In the genomic region with DNA sequence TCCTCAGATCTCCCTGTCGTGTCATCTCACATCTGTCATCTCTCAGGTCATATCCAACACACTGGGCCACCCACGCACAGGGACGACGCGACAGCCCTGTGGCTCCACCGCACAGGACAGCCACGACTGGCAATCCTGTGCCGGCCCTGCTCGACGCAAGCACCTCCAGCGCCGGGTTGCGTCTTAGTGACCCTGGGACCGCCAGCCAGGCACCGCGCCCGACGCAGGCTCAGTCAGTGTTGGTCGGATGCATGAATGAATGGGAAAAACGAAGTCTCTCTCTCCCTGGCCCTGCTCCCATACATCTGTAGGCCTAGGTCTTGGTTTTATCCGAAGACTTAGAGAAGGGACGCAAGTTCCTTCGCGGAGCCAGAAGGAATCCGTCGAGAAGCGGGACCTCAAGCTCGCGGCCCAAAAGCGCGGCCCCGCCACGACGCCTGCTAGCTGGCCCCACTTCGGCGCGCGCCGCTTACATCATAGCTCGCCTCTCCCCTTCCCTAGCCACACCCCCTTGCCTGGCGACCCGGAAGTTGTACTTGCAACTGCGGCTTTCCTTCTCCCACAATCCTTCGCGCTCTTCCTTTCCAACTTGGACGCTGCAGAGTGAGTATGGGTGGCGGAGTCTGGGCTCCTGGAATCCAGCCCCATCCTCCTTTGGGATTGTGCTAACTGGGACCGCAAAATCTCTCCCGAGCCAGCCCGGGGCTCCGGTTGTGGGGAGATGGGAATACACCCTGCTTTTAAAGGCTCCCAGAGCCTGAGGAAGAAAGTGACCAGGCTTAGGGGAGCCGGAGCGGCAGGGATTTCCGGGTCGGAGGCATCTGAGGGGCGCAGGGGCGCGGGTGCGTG, we compare ENCODE assay signal across 1 cellular context.
TF ChIP-seq lines count a peak whose summit lies in the region.

A gene (plus strand): TSS at position 577 of the 849 bp plus-strand sequence. CDS start 413 bp downstream, outside the sequence.

TF ChIP-seq in K562, 482 proteins besides CTCF, POLR2A, EP300 and RAD21 (continued from another document and continues in another):
- peak; percentile 54; the same call in 1 of the 2 replicates for TF ChIP-seq JUND (IDR thresholded peaks at IDR 0.05; ENCODE audit: borderline replicate concordance, low read depth, low read length)
- peak; percentile 74; the same call in 2 of the 3 replicates for TF ChIP-seq JUND (tag; IDR thresholded peaks at IDR 0.05; ENCODE audit: borderline replicate concordance, low read depth, low read length)
- peak; percentile 76 for TF ChIP-seq HCFC1 (IDR thresholded peaks at IDR 0.05; ENCODE audit: low read depth, low read length)
- TF ChIP-seq SRSF7 (optimal IDR thresholded peaks at IDR 0.05; ENCODE audit: low read depth, low read length) = no peak
- no peak for TF ChIP-seq PHTF2 (CRISPR knock-in tag; IDR thresholded peaks at IDR 0.05)
- TF ChIP-seq, protein P1, sequence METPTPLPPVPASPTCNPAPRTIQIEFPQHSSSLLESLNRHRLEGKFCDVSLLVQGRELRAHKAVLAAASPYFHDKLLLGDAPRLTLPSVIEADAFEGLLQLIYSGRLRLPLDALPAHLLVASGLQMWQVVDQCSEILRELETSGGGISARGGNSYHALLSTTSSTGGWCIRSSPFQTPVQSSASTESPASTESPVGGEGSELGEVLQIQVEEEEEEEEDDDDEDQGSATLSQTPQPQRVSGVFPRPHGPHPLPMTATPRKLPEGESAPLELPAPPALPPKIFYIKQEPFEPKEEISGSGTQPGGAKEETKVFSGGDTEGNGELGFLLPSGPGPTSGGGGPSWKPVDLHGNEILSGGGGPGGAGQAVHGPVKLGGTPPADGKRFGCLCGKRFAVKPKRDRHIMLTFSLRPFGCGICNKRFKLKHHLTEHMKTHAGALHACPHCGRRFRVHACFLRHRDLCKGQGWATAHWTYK (CRISPR knock-in tag; IDR thresholded peaks at IDR 0.05) = peak; percentile 69; the same call in 1 of the 2 replicates
- peak; percentile 99 for TF ChIP-seq ZNF232 (CRISPR knock-in tag; IDR thresholded peaks at IDR 0.05)
- TF ChIP-seq TGIF2 (CRISPR knock-in tag; IDR thresholded peaks at IDR 0.05) = peak; percentile 98
- TF ChIP-seq RNF2 (IDR thresholded peaks at IDR 0.05) = peak; percentile 99
- TF ChIP-seq POLR3G (IDR thresholded peaks at IDR 0.05; ENCODE audit: extremely low read depth, insufficient read length, insufficient replicate concordance) = no peak
- 0 out of 2 replicates have a peak, but pooled peaks have one; percentile 10 for TF ChIP-seq ZNF324 (CRISPR knock-in tag; IDR thresholded peaks at IDR 0.05)
- TF ChIP-seq BDP1 (IDR thresholded peaks at IDR 0.05; ENCODE audit: insufficient read depth, insufficient read length) = no peak
- TF ChIP-seq, protein P2, sequence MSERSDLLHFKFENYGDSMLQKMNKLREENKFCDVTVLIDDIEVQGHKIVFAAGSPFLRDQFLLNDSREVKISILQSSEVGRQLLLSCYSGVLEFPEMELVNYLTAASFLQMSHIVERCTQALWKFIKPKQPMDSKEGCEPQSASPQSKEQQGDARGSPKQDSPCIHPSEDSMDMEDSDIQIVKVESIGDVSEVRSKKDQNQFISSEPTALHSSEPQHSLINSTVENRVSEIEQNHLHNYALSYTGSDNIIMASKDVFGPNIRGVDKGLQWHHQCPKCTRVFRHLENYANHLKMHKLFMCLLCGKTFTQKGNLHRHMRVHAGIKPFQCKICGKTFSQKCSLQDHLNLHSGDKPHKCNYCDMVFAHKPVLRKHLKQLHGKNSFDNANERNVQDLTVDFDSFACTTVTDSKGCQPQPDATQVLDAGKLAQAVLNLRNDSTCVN (CRISPR knock-in tag; IDR thresholded peaks at IDR 0.05) = no peak
- TF ChIP-seq SIRT6 (IDR thresholded peaks at IDR 0.05; ENCODE audit: low read depth, low read length) = no peak
- TF ChIP-seq, protein P3, sequence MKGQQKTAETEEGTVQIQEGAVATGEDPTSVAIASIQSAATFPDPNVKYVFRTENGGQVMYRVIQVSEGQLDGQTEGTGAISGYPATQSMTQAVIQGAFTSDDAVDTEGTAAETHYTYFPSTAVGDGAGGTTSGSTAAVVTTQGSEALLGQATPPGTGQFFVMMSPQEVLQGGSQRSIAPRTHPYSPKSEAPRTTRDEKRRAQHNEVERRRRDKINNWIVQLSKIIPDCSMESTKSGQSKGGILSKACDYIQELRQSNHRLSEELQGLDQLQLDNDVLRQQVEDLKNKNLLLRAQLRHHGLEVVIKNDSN (CRISPR knock-in tag; IDR thresholded peaks at IDR 0.05) = peak; percentile 78
- no peak for TF ChIP-seq CBFA2T2 (conservative IDR thresholded peaks at IDR 0.05)
- 0 out of 4 replicates have a peak, but pooled peaks of 1 of the 2 experiments have one; percentile 49 for TF ChIP-seq CSDE1 (IDR thresholded peaks at IDR 0.05)
- TF ChIP-seq HMG20A (CRISPR knock-in tag; conservative IDR thresholded peaks at IDR 0.05) = no peak
- TF ChIP-seq, protein P4, sequence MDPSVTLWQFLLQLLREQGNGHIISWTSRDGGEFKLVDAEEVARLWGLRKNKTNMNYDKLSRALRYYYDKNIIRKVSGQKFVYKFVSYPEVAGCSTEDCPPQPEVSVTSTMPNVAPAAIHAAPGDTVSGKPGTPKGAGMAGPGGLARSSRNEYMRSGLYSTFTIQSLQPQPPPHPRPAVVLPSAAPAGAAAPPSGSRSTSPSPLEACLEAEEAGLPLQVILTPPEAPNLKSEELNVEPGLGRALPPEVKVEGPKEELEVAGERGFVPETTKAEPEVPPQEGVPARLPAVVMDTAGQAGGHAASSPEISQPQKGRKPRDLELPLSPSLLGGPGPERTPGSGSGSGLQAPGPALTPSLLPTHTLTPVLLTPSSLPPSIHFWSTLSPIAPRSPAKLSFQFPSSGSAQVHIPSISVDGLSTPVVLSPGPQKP (CRISPR knock-in tag; IDR thresholded peaks at IDR 0.05) = peak; percentile 96
- TF ChIP-seq DDX20 (tag; IDR thresholded peaks at IDR 0.05; ENCODE audit: low read depth) = no peak
- peak; percentile 64; the same call in 1 of the 2 replicates for TF ChIP-seq KHSRP (IDR thresholded peaks at IDR 0.05)
- TF ChIP-seq KLF1 (tag; IDR thresholded peaks at IDR 0.05) = 0 out of 2 replicates have a peak, but pooled peaks have one; percentile 25
- no peak for TF ChIP-seq XRCC3 (IDR thresholded peaks at IDR 0.05)
- TF ChIP-seq HMGN3 (IDR thresholded peaks at IDR 0.05; ENCODE audit: borderline replicate concordance, extremely low read depth, insufficient read length, low read depth, low read length) = peak; percentile 32
- TF ChIP-seq, protein P5, sequence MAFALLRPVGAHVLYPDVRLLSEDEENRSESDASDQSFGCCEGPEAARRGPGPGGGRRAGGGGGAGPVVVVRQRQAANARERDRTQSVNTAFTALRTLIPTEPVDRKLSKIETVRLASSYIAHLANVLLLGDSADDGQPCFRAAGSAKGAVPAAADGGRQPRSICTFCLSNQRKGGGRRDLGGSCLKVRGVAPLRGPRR (CRISPR knock-in tag; IDR thresholded peaks at IDR 0.05) = no peak
- TF ChIP-seq BRF1 (IDR thresholded peaks at IDR 0.05; ENCODE audit: borderline replicate concordance, extremely low read depth, insufficient read length) = no peak
- peak; percentile 100 for TF ChIP-seq LCOR (CRISPR knock-in tag; IDR thresholded peaks at IDR 0.05)
- TF ChIP-seq, protein P6, sequence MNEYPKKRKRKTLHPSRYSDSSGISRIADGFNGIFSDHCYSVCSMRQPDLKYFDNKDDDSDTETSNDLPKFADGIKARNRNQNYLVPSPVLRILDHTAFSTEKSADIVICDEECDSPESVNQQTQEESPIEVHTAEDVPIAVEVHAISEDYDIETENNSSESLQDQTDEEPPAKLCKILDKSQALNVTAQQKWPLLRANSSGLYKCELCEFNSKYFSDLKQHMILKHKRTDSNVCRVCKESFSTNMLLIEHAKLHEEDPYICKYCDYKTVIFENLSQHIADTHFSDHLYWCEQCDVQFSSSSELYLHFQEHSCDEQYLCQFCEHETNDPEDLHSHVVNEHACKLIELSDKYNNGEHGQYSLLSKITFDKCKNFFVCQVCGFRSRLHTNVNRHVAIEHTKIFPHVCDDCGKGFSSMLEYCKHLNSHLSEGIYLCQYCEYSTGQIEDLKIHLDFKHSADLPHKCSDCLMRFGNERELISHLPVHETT (CRISPR knock-in tag; conservative IDR thresholded peaks at IDR 0.05 in 1 of 2, IDR thresholded peaks at IDR 0.05 in 1 of 2) = peak in 1 of 2 experiments; percentile 83; a peak in 2 of 4 replicates
- TF ChIP-seq TARDBP (IDR thresholded peaks at IDR 0.05) = no peak; the same call in 1 of the 2 replicates
- no peak for TF ChIP-seq ZNF57 (CRISPR knock-in tag; IDR thresholded peaks at IDR 0.05)
- TF ChIP-seq NCOR1 (IDR thresholded peaks at IDR 0.05) = peak; percentile 40; the same call in 1 of the 2 replicates
- peak; percentile 28 for TF ChIP-seq FOXJ2 (tag; IDR thresholded peaks at IDR 0.05)
- TF ChIP-seq, protein P7, sequence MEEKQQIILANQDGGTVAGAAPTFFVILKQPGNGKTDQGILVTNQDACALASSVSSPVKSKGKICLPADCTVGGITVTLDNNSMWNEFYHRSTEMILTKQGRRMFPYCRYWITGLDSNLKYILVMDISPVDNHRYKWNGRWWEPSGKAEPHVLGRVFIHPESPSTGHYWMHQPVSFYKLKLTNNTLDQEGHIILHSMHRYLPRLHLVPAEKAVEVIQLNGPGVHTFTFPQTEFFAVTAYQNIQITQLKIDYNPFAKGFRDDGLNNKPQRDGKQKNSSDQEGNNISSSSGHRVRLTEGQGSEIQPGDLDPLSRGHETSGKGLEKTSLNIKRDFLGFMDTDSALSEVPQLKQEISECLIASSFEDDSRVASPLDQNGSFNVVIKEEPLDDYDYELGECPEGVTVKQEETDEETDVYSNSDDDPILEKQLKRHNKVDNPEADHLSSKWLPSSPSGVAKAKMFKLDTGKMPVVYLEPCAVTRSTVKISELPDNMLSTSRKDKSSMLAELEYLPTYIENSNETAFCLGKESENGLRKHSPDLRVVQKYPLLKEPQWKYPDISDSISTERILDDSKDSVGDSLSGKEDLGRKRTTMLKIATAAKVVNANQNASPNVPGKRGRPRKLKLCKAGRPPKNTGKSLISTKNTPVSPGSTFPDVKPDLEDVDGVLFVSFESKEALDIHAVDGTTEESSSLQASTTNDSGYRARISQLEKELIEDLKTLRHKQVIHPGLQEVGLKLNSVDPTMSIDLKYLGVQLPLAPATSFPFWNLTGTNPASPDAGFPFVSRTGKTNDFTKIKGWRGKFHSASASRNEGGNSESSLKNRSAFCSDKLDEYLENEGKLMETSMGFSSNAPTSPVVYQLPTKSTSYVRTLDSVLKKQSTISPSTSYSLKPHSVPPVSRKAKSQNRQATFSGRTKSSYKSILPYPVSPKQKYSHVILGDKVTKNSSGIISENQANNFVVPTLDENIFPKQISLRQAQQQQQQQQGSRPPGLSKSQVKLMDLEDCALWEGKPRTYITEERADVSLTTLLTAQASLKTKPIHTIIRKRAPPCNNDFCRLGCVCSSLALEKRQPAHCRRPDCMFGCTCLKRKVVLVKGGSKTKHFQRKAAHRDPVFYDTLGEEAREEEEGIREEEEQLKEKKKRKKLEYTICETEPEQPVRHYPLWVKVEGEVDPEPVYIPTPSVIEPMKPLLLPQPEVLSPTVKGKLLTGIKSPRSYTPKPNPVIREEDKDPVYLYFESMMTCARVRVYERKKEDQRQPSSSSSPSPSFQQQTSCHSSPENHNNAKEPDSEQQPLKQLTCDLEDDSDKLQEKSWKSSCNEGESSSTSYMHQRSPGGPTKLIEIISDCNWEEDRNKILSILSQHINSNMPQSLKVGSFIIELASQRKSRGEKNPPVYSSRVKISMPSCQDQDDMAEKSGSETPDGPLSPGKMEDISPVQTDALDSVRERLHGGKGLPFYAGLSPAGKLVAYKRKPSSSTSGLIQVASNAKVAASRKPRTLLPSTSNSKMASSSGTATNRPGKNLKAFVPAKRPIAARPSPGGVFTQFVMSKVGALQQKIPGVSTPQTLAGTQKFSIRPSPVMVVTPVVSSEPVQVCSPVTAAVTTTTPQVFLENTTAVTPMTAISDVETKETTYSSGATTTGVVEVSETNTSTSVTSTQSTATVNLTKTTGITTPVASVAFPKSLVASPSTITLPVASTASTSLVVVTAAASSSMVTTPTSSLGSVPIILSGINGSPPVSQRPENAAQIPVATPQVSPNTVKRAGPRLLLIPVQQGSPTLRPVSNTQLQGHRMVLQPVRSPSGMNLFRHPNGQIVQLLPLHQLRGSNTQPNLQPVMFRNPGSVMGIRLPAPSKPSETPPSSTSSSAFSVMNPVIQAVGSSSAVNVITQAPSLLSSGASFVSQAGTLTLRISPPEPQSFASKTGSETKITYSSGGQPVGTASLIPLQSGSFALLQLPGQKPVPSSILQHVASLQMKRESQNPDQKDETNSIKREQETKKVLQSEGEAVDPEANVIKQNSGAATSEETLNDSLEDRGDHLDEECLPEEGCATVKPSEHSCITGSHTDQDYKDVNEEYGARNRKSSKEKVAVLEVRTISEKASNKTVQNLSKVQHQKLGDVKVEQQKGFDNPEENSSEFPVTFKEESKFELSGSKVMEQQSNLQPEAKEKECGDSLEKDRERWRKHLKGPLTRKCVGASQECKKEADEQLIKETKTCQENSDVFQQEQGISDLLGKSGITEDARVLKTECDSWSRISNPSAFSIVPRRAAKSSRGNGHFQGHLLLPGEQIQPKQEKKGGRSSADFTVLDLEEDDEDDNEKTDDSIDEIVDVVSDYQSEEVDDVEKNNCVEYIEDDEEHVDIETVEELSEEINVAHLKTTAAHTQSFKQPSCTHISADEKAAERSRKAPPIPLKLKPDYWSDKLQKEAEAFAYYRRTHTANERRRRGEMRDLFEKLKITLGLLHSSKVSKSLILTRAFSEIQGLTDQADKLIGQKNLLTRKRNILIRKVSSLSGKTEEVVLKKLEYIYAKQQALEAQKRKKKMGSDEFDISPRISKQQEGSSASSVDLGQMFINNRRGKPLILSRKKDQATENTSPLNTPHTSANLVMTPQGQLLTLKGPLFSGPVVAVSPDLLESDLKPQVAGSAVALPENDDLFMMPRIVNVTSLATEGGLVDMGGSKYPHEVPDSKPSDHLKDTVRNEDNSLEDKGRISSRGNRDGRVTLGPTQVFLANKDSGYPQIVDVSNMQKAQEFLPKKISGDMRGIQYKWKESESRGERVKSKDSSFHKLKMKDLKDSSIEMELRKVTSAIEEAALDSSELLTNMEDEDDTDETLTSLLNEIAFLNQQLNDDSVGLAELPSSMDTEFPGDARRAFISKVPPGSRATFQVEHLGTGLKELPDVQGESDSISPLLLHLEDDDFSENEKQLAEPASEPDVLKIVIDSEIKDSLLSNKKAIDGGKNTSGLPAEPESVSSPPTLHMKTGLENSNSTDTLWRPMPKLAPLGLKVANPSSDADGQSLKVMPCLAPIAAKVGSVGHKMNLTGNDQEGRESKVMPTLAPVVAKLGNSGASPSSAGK (IDR thresholded peaks at IDR 0.05) = peak; percentile 100
- TF ChIP-seq, protein P8, sequence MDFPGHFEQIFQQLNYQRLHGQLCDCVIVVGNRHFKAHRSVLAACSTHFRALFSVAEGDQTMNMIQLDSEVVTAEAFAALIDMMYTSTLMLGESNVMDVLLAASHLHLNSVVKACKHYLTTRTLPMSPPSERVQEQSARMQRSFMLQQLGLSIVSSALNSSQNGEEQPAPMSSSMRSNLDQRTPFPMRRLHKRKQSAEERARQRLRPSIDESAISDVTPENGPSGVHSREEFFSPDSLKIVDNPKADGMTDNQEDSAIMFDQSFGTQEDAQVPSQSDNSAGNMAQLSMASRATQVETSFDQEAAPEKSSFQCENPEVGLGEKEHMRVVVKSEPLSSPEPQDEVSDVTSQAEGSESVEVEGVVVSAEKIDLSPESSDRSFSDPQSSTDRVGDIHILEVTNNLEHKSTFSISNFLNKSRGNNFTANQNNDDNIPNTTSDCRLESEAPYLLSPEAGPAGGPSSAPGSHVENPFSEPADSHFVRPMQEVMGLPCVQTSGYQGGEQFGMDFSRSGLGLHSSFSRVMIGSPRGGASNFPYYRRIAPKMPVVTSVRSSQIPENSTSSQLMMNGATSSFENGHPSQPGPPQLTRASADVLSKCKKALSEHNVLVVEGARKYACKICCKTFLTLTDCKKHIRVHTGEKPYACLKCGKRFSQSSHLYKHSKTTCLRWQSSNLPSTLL (IDR thresholded peaks at IDR 0.05) = no peak
- TF ChIP-seq, protein P9, sequence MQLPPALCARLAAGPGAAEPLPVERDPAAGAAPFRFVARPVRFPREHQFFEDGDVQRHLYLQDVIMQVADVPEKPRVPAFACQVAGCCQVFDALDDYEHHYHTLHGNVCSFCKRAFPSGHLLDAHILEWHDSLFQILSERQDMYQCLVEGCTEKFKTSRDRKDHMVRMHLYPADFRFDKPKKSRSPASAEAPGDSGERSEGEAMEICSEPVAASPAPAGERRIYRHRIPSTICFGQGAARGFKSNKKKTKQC (CRISPR knock-in tag; IDR thresholded peaks at IDR 0.05) = peak; percentile 100
